In the genomic region with DNA sequence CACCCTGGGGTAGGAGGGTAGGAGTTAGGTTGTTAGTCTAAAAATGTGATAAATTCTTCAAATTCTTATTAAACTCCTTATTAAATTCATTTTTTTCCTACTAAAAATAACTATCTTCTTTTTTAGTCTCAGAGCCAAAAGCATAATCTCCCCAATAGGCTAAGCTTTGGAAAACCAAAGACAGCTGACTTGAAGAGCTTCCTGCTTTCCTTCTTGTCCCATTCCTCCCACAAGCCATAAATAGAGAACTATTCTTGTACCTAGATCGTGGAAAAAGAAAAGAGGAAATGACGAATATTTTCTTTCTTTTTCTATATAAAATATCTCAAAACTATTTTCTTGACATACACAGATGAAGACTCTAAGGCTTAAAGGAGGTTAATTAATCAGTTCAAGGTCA, we compare ENCODE assay signal across 36 cellular contexts.
"Had no signal": no experiment of that assay in that cellular context is flagged by ENCODE, and none has a peak within 500 bp of the region (broad histone marks: within the 10 kb centered on the region; RNA-seq: fewer than 3 reads in every experiment).

No MANE protein-coding gene starts in this region.

- H3K27ac ChIP-seq: KMS-11 had no signal

- H3K9me3 ChIP-seq: MG63 had no signal

- H3K4me3 ChIP-seq: MG63 had no signal

- H3K36me3 ChIP-seq: MG63 had no signal

- DNase-seq: Karpas-422, Kasumi-1, KBM-7, KG1, MG63, MM.1S, NCI-H1048, NCI-H1092, NCI-H1092 treated with DMSO at 0.1 percent for 48 hours, NCI-H1105, NCI-H1105 treated with DMSO at 0.1 percent for 48 hours, NCI-H1417, NCI-H1417 treated with DMSO at 0.1 percent for 48 hours, NCI-H1436, NCI-H1436 treated with DMSO at 0.1 percent for 48 hours, NCI-H146, NCI-H1694, NCI-H1694 treated with DMSO at 0.1 percent for 48 hours, NCI-H187, NCI-H187 treated with DMSO at 0.1 percent for 48 hours, NCI-H1930, NCI-H2029, NCI-H2029 treated with DMSO at 0.1 percent for 48 hours, NCI-H2081, NCI-H2081 treated with DMSO at 0.1 percent for 48 hours, NCI-H2107, NCI-H2171, NCI-H2171 treated with DMSO at 0.1 percent for 48 hours, NCI-H2227 treated with DMSO at 0.1 percent for 48 hours, NCI-H226, NCI-H345, NCI-H446, NCI-H446 treated with DMSO at 0.1 percent for 48 hours, NCI-H510A, NCI-H510A treated with DMSO at 0.1 percent for 48 hours had no signal

- H3K27me3 ChIP-seq: MG63 had no signal
